ENCODE assay signal across 35 cellular contexts in genomic region chr4:158519226-158519625, GRCh38. TPM values are rescaled to one million over a fixed set of nuclear protein-coding genes. Genes with fewer than 3 reads are reported as not detected.
"Had no signal": no experiment of that assay in that cellular context is flagged by ENCODE, and none has a peak within 500 bp of the region (broad histone marks: within the 10 kb centered on the region; RNA-seq: fewer than 3 reads in every experiment).

No MANE protein-coding gene starts in this region.

- H3K36me3 ChIP-seq: ascending aorta, breast epithelium had no signal

- DNase-seq: activated CD4-positive, alpha-beta memory T cell treated with anti-CD3 and anti-CD28 coated beads for 36 hours; activated CD4-positive, alpha-beta T cell treated with anti-CD3 and anti-CD28 coated beads for 36 hours; activated CD4-positive, CD25-positive, alpha-beta regulatory T cell; activated CD4-positive, CD25-positive, alpha-beta regulatory T cell treated with anti-CD3 and anti-CD28 coated beads, Interleukin-2, amount 50 U/mL, for 72 hours; activated CD8-positive, alpha-beta memory T cell treated with anti-CD3 and anti-CD28 coated beads, Interleukin-2, amount 10 ng/mL, durations not matched to agents 7 days and 5 days; activated CD8-positive, alpha-beta memory T cell treated with anti-CD3 and anti-CD28 coated beads, Interleukin-2, amount 50 U/mL, for 4 hours; activated CD8-positive, alpha-beta T cell treated with anti-CD3 and anti-CD28 coated beads, Interleukin-2, amount 10 ng/mL, durations not matched to agents 7 days and 5 days; activated effector memory CD4-positive, alpha-beta T cell treated with anti-CD3 and anti-CD28 coated beads, Interleukin-2, amount 50 U/mL, for 16 hours; activated naive CD4-positive, alpha-beta T cell treated with anti-CD3 and anti-CD28 coated beads for 36 hours; activated naive CD8-positive, alpha-beta T cell treated with anti-CD3 and anti-CD28 coated beads for 36 hours; activated T-cell treated with anti-CD3 and anti-CD28 coated beads, Interleukin-2, amount 50 U/mL, for 1 hour; activated T-cell treated with anti-CD3 and anti-CD28 coated beads, Interleukin-2, amount 50 U/mL, for 48 hours; dorsolateral prefrontal cortex; effector memory CD4-positive, alpha-beta T cell; endodermal cell; foreskin fibroblast; head of caudate nucleus; T1000 had no signal

- FAIRE-seq: frontal cortex had no signal

- H3K27me3 Mint-ChIP-seq: activated CD4-positive, alpha-beta memory T cell treated with anti-CD3 and anti-CD28 coated beads for 36 hours; brain; central memory CD8-positive, alpha-beta T cell; dendritic cell treated with granulocyte-macrophage colony-stimulating factor and Interleukin-4, amounts not matched to agents 40 ng/mL and 50 ng/mL, for 4 days had no signal

- ATAC-seq: activated CD4-positive, alpha-beta T cell treated with anti-CD3 and anti-CD28 coated beads for 36 hours; activated CD8-positive, alpha-beta memory T cell treated with anti-CD3 and anti-CD28 coated beads, Interleukin-2, amount 10 ng/mL, durations not matched to agents 7 days and 5 days; activated CD8-positive, alpha-beta T cell treated with anti-CD3 and anti-CD28 coated beads, Interleukin-2, amount 10 ng/mL, durations not matched to agents 7 days and 5 days; esophagus mucosa had no signal

- H3K4me3 Mint-ChIP-seq: activated CD4-positive, alpha-beta memory T cell treated with anti-CD3 and anti-CD28 coated beads for 36 hours; activated CD4-positive, alpha-beta T cell treated with anti-CD3 and anti-CD28 coated beads for 36 hours; activated CD4-positive, alpha-beta T cell treated with anti-CD3 and anti-CD28 coated beads, Interleukin-2, amount 10 ng/mL, durations not matched to agents 24 days and 14 days; activated CD8-positive, alpha-beta memory T cell treated with anti-CD3 and anti-CD28 coated beads, Interleukin-2, amount 10 ng/mL, durations not matched to agents 7 days and 5 days; activated CD8-positive, alpha-beta T cell treated with anti-CD3 and anti-CD28 coated beads, Interleukin-2, amount 10 ng/mL, durations not matched to agents 7 days and 5 days; activated naive CD4-positive, alpha-beta T cell treated with anti-CD3 and anti-CD28 coated beads for 36 hours; activated naive CD4-positive, alpha-beta T cell treated with anti-CD3 and anti-CD28 coated beads, Interleukin-2, amount 50 U/mL, for 24 hours; activated naive CD8-positive, alpha-beta T cell treated with anti-CD3 and anti-CD28 coated beads for 36 hours; activated T-helper 1 cell treated with anti-CD3 and anti-CD28 coated beads, Interleukin-12 subunit alpha, Interleukin-12 subunit beta, Interleukin-2, Interleukin-4 antibody, amounts not matched to agents 30 ng/mL and 10 ng/mL and 1 ng/mL, durations not matched to agents 14 hours and 24 hours and 36 hours; brain; central memory CD8-positive, alpha-beta T cell; dendritic cell treated with granulocyte-macrophage colony-stimulating factor and Interleukin-4, amounts not matched to agents 40 ng/mL and 50 ng/mL, for 4 days; endodermal cell; T-helper 1 cell treated with Interleukin-12 subunit alpha and Interleukin-12 subunit beta and Interleukin-4 antibody, amounts not matched to agents 30 μg/mL and 1 μg/mL, for 36 hours had no signal

- H3K4me1 ChIP-seq: ascending aorta, breast epithelium had no signal

- H3K9me3 Mint-ChIP-seq: activated CD4-positive, alpha-beta memory T cell treated with anti-CD3 and anti-CD28 coated beads for 36 hours; activated CD4-positive, alpha-beta T cell treated with anti-CD3 and anti-CD28 coated beads, Interleukin-2, amount 10 ng/mL, durations not matched to agents 24 days and 14 days; activated naive CD4-positive, alpha-beta T cell treated with anti-CD3 and anti-CD28 coated beads for 36 hours; activated naive CD4-positive, alpha-beta T cell treated with anti-CD3 and anti-CD28 coated beads, Interleukin-2, amount 50 U/mL, for 24 hours; activated naive CD8-positive, alpha-beta T cell treated with anti-CD3 and anti-CD28 coated beads for 36 hours; activated T-helper 1 cell treated with anti-CD3 and anti-CD28 coated beads, Interleukin-12 subunit alpha, Interleukin-12 subunit beta, Interleukin-2, Interleukin-4 antibody, amounts not matched to agents 30 ng/mL and 10 ng/mL and 1 ng/mL, durations not matched to agents 14 hours and 24 hours and 36 hours; activated T-helper 2 cell treated with anti-CD3 and anti-CD28 coated beads, Interferon-gamma antibody, Interleukin-2, Interleukin-4, amounts not matched to agents 10 μg/mL and 5 μg/mL and 100 μg/mL, durations not matched to agents 14 hours and 24 hours and 36 hours; brain; central memory CD8-positive, alpha-beta T cell; dendritic cell treated with granulocyte-macrophage colony-stimulating factor and Interleukin-4, amounts not matched to agents 40 ng/mL and 50 ng/mL, for 4 days; endodermal cell; T-helper 1 cell treated with Interleukin-12 subunit alpha and Interleukin-12 subunit beta and Interleukin-4 antibody, amounts not matched to agents 30 μg/mL and 1 μg/mL, for 36 hours had no signal

- H3K27me3 ChIP-seq: ascending aorta, breast epithelium had no signal

- H3K36me3 Mint-ChIP-seq: activated CD4-positive, alpha-beta memory T cell treated with anti-CD3 and anti-CD28 coated beads for 36 hours; activated CD8-positive, alpha-beta memory T cell treated with anti-CD3 and anti-CD28 coated beads, Interleukin-2, amount 10 ng/mL, durations not matched to agents 7 days and 5 days; activated naive CD4-positive, alpha-beta T cell treated with anti-CD3 and anti-CD28 coated beads, Interleukin-2, amount 50 U/mL, for 24 hours; activated naive CD8-positive, alpha-beta T cell treated with anti-CD3 and anti-CD28 coated beads for 36 hours; brain had no signal

- H3K27ac Mint-ChIP-seq: activated CD4-positive, alpha-beta memory T cell treated with anti-CD3 and anti-CD28 coated beads for 36 hours; activated CD4-positive, alpha-beta T cell treated with anti-CD3 and anti-CD28 coated beads for 36 hours; activated CD4-positive, alpha-beta T cell treated with anti-CD3 and anti-CD28 coated beads, Interleukin-2, amount 10 ng/mL, durations not matched to agents 24 days and 14 days; activated CD8-positive, alpha-beta memory T cell treated with anti-CD3 and anti-CD28 coated beads, Interleukin-2, amount 10 ng/mL, durations not matched to agents 7 days and 5 days; activated CD8-positive, alpha-beta T cell treated with anti-CD3 and anti-CD28 coated beads, Interleukin-2, amount 10 ng/mL, durations not matched to agents 7 days and 5 days; activated naive CD4-positive, alpha-beta T cell treated with anti-CD3 and anti-CD28 coated beads for 36 hours; activated naive CD4-positive, alpha-beta T cell treated with anti-CD3 and anti-CD28 coated beads, Interleukin-2, amount 50 U/mL, for 24 hours; activated naive CD8-positive, alpha-beta T cell treated with anti-CD3 and anti-CD28 coated beads for 36 hours; activated T-helper 1 cell treated with anti-CD3 and anti-CD28 coated beads, Interleukin-12 subunit alpha, Interleukin-12 subunit beta, Interleukin-2, Interleukin-4 antibody, amounts not matched to agents 30 ng/mL and 10 ng/mL and 1 ng/mL, durations not matched to agents 14 hours and 24 hours and 36 hours; activated T-helper 2 cell treated with anti-CD3 and anti-CD28 coated beads, Interferon-gamma antibody, Interleukin-2, Interleukin-4, amounts not matched to agents 10 μg/mL and 5 μg/mL and 100 μg/mL, durations not matched to agents 14 hours and 24 hours and 36 hours; brain; dendritic cell treated with granulocyte-macrophage colony-stimulating factor and Interleukin-4, amounts not matched to agents 40 ng/mL and 50 ng/mL, for 4 days; endodermal cell; T-helper 1 cell treated with Interleukin-12 subunit alpha and Interleukin-12 subunit beta and Interleukin-4 antibody, amounts not matched to agents 30 μg/mL and 1 μg/mL, for 36 hours had no signal

- H3K9me3 ChIP-seq: ascending aorta, breast epithelium had no signal

- H3K27ac ChIP-seq: ascending aorta, breast epithelium, coronary artery, dorsolateral prefrontal cortex had no signal

- H3K4me3 ChIP-seq: ascending aorta, breast epithelium, coronary artery, dorsolateral prefrontal cortex had no signal

- H3K4me1 Mint-ChIP-seq: activated CD4-positive, alpha-beta T cell treated with anti-CD3 and anti-CD28 coated beads for 36 hours; activated CD4-positive, alpha-beta T cell treated with anti-CD3 and anti-CD28 coated beads, Interleukin-2, amount 10 ng/mL, durations not matched to agents 24 days and 14 days; activated CD8-positive, alpha-beta memory T cell treated with anti-CD3 and anti-CD28 coated beads, Interleukin-2, amount 10 ng/mL, durations not matched to agents 7 days and 5 days; activated naive CD4-positive, alpha-beta T cell treated with anti-CD3 and anti-CD28 coated beads, Interleukin-2, amount 50 U/mL, for 24 hours; activated naive CD8-positive, alpha-beta T cell treated with anti-CD3 and anti-CD28 coated beads for 36 hours; brain; central memory CD8-positive, alpha-beta T cell had no signal

RNA-seq across cellular contexts. Expression of gene RXFP1, which starts 2.5 kb away (rescaled TPM):
- total RNA-seq: activated CD4-positive, alpha-beta memory T cell treated with anti-CD3 and anti-CD28 coated beads for 36 hours; activated CD4-positive, alpha-beta T cell treated with anti-CD3 and anti-CD28 coated beads for 36 hours; activated CD4-positive, alpha-beta T cell treated with anti-CD3 and anti-CD28 coated beads, Interleukin-2, amount 10 ng/mL, durations not matched to agents 24 days and 14 days; activated CD8-positive, alpha-beta memory T cell treated with anti-CD3 and anti-CD28 coated beads for 36 hours; activated CD8-positive, alpha-beta memory T cell treated with anti-CD3 and anti-CD28 coated beads, Interleukin-2, amount 10 ng/mL, durations not matched to agents 7 days and 5 days; activated CD8-positive, alpha-beta T cell treated with anti-CD3 and anti-CD28 coated beads, Interleukin-2, amount 10 ng/mL, durations not matched to agents 7 days and 5 days; activated naive CD4-positive, alpha-beta T cell treated with anti-CD3 and anti-CD28 coated beads for 36 hours; activated naive CD8-positive, alpha-beta T cell treated with anti-CD3 and anti-CD28 coated beads for 36 hours; activated T-helper 1 cell treated with anti-CD3 and anti-CD28 coated beads, Interleukin-12 subunit alpha, Interleukin-12 subunit beta, Interleukin-2, Interleukin-4 antibody, amounts not matched to agents 30 ng/mL and 10 ng/mL and 1 ng/mL, durations not matched to agents 14 hours and 24 hours and 36 hours; activated T-helper 2 cell treated with anti-CD3 and anti-CD28 coated beads, Interferon-gamma antibody, Interleukin-2, Interleukin-4, amounts not matched to agents 10 μg/mL and 5 μg/mL and 100 μg/mL, durations not matched to agents 14 hours and 24 hours and 36 hours; cardiac septum; endodermal cell; epithelial cell of proximal tubule; T-helper 2 cell treated with Interferon-gamma antibody and Interleukin-4, amounts not matched to agents 100 ng/mL and 5 ng/mL, for 36 hours had no signal
